ENCODE assay signal across 1 cellular context in the genomic region with DNA sequence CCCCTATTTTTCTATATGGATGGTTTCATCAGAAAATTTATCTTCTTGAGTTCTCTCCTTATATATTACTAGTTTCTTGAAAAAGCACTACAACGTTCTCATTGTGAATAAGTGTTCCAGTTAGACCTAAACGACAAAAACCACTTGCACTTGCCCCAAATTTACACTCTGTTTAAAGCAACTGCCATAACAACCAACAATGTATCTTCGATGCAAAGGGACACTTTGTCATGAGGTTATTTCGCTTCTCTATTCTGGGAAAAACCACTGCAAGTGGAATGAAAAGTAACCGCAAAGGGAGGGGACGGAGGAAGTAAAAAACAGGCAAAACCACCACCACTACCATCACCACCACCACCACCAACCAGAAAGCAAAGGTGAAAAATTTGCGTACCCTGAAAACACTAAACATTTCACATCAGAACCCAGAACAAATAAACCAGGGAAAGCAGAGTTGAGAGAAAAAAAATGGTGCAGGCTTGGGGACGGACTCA.
A peak's percentile ranks its signal among the peaks of the same experiment; 100 is the strongest.
TF ChIP-seq lines count a peak whose summit lies in the region.

No MANE protein-coding gene starts in this region.

TF ChIP-seq in K562, 482 proteins besides CTCF, POLR2A, EP300 and RAD21 (continued from another document and continues in another):
- TF ChIP-seq, protein P1, sequence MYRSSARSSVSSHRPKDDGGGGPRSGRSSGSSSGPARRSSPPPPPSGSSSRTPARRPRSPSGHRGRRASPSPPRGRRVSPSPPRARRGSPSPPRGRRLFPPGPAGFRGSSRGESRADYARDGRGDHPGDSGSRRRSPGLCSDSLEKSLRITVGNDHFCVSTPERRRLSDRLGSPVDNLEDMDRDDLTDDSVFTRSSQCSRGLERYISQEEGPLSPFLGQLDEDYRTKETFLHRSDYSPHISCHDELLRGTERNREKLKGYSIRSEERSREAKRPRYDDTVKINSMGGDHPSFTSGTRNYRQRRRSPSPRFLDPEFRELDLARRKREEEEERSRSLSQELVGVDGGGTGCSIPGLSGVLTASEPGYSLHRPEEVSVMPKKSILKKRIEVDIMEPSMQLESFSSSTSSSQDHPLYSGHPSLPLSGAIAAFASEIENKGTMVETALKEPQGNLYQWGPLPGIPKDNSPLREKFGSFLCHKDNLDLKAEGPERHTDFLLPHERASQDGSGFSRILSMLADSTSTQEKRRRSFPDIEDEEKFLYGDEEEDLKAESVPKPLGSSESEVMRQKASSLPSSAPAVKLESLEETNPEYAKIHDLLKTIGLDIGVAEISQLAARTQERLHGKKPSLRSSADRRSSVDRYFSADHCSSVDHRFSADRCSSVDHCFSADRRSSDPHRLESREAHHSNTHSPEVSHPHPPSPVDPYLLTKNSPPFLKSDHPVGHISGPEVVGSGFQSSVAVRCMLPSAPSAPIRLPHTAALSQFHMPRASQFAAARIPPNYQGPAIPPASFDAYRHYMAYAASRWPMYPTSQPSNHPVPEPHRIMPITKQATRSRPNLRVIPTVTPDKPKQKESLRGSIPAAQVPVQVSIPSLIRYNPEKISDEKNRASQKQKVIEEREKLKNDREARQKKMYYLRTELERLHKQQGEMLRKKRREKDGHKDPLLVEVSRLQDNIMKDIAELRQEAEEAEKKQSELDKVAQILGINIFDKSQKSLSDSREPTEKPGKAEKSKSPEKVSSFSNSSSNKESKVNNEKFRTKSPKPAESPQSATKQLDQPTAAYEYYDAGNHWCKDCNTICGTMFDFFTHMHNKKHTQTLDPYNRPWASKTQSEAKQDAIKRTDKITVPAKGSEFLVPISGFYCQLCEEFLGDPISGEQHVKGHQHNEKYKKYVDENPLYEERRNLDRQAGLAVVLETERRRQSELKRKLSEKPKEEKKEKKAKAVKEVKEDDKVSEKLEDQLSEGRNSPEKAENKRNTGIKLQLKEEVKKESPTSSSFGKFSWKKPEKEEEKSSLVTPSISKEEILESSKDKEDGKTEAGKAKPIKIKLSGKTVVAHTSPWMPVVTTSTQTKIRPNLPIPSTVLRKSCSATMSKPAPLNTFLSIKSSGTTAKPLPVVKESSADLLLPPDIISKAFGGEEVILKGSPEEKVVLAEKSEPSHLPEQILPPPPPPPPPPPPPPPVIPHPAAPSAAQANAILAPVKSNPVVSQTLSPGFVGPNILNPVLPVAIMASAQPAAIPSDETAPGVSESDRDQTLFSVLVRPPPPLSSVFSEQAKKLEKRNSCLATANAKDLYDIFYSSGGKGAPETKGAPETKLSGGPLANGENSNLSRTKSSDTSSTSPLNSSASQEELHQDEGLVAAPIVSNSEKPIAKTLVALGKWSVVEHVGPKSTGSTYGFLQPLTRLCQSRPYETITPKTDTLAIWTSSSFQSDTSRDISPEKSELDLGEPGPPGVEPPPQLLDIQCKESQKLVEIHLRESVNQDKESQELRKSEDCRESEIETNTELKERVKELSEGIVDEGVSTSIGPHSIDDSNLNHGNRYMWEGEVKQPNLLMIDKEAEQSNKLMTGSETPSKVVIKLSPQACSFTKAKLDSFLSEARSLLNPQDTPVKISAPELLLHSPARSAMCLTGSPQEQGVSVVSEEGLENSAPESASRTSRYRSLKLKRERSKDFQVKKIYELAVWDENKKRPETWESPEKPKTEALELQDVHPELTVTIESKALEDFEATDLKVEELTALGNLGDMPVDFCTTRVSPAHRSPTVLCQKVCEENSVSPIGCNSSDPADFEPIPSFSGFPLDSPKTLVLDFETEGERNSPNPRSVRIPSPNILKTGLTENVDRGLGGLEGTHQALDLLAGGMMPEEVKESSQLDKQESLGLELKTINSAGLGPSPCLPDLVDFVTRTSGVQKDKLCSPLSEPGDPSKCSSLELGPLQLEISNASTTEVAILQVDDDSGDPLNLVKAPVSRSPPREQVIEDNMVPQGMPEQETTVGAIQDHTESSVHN (IDR thresholded peaks at IDR 0.05; ENCODE audit: borderline replicate concordance in 1 of 2, low read depth in 1 of 2): peak in 1 of 2 experiments; percentile 54; a peak in 1 of 4 replicates
- TF ChIP-seq NRF1 (conservative IDR thresholded peaks at IDR 0.05 in 1 of 2, IDR thresholded peaks at IDR 0.05 in 1 of 2) (no peak), TEAD1 (CRISPR knock-in tag; IDR thresholded peaks at IDR 0.05) (peak in 1 of 2 experiments; percentile 15; a peak in 1 of 4 replicates), NCOA1 (IDR thresholded peaks at IDR 0.05; ENCODE audit: low read depth) (peak; percentile 75), MAZ (CRISPR knock-in tag; conservative IDR thresholded peaks at IDR 0.05 in 1 of 2, IDR thresholded peaks at IDR 0.05 in 1 of 2) (peak in 1 of 2 experiments; percentile 74; a peak in 1 of 4 replicates), HDAC2 (IDR thresholded peaks at IDR 0.05) (peak; percentile 86), SMARCA5 (IDR thresholded peaks at IDR 0.05) (peak; percentile 62; the same call in 1 of the 2 replicates), NFRKB (IDR thresholded peaks at IDR 0.05; ENCODE audit: low read depth) (peak; percentile 66), DPF2 (IDR thresholded peaks at IDR 0.05) (peak; percentile 78), RAD51 (IDR thresholded peaks at IDR 0.05; ENCODE audit: borderline replicate concordance, low read depth) (peak; percentile 62), HDAC3 (IDR thresholded peaks at IDR 0.05; ENCODE audit: borderline replicate concordance, partially characterized antibody) (no peak), ETV5 (CRISPR knock-in tag; IDR thresholded peaks at IDR 0.05; ENCODE audit: low read depth) (peak; percentile 60), SMARCA4 (IDR thresholded peaks at IDR 0.05) (peak; percentile 80), EP400 (IDR thresholded peaks at IDR 0.05) (peak; percentile 51; the same call in 1 of the 2 replicates), ZNF41 (CRISPR knock-in tag; conservative IDR thresholded peaks at IDR 0.05) (no peak), STAT5A (IDR thresholded peaks at IDR 0.05; ENCODE audit: borderline replicate concordance, low read length) (peak; percentile 88), MEF2D (tag; conservative IDR thresholded peaks at IDR 0.05; ENCODE audit: low read depth) (peak; percentile 71), RFX1 (IDR thresholded peaks at IDR 0.05) (peak; percentile 71), HDAC1 (IDR thresholded peaks at IDR 0.05) (peak; percentile 25 to 89; a peak in 2 of 4 replicates), NUFIP1 (IDR thresholded peaks at IDR 0.05; ENCODE audit: partially characterized antibody) (peak; percentile 14), NFIX (CRISPR knock-in tag; IDR thresholded peaks at IDR 0.05; ENCODE audit: low read depth) (no peak), EHMT2 (IDR thresholded peaks at IDR 0.05) (peak; percentile 78; the same call in 1 of the 2 replicates), TBL1XR1 (IDR thresholded peaks at IDR 0.05; ENCODE audit: low read length in 2 of 2) (peak in 1 of 2 experiments; percentile 22; a peak in 1 of 4 replicates)
- TF ChIP-seq, protein P2, sequence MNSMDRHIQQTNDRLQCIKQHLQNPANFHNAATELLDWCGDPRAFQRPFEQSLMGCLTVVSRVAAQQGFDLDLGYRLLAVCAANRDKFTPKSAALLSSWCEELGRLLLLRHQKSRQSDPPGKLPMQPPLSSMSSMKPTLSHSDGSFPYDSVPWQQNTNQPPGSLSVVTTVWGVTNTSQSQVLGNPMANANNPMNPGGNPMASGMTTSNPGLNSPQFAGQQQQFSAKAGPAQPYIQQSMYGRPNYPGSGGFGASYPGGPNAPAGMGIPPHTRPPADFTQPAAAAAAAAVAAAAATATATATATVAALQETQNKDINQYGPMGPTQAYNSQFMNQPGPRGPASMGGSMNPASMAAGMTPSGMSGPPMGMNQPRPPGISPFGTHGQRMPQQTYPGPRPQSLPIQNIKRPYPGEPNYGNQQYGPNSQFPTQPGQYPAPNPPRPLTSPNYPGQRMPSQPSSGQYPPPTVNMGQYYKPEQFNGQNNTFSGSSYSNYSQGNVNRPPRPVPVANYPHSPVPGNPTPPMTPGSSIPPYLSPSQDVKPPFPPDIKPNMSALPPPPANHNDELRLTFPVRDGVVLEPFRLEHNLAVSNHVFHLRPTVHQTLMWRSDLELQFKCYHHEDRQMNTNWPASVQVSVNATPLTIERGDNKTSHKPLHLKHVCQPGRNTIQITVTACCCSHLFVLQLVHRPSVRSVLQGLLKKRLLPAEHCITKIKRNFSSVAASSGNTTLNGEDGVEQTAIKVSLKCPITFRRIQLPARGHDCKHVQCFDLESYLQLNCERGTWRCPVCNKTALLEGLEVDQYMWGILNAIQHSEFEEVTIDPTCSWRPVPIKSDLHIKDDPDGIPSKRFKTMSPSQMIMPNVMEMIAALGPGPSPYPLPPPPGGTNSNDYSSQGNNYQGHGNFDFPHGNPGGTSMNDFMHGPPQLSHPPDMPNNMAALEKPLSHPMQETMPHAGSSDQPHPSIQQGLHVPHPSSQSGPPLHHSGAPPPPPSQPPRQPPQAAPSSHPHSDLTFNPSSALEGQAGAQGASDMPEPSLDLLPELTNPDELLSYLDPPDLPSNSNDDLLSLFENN (IDR thresholded peaks at IDR 0.05; ENCODE audit: low read depth in 2 of 2, low read length in 2 of 2): no peak
- TF ChIP-seq, protein P3, sequence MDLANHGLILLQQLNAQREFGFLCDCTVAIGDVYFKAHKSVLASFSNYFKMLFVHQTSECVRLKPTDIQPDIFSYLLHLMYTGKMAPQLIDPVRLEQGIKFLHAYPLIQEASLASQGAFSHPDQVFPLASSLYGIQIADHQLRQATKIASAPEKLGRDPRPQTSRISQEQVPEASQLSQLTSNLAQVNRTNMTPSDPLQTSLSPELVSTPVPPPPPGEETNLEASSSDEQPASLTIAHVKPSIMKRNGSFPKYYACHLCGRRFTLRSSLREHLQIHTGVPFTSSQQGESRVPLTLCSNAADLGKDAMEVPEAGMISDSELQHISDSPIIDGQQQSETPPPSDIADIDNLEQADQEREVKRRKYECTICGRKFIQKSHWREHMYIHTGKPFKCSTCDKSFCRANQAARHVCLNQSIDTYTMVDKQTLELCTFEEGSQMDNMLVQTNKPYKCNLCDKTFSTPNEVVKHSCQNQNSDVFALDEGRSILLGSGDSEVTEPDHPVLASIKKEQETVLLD (IDR thresholded peaks at IDR 0.05): peak; percentile 74; the same call in 1 of the 2 replicates
- TF ChIP-seq, protein P4, sequence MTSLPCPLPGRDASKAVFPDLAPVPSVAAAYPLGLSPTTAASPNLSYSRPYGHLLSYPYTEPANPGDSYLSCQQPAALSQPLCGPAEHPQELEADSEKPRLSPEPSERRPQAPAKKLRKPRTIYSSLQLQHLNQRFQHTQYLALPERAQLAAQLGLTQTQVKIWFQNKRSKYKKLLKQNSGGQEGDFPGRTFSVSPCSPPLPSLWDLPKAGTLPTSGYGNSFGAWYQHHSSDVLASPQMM (CRISPR knock-in tag; IDR thresholded peaks at IDR 0.05): no peak
- TF ChIP-seq, protein P5, sequence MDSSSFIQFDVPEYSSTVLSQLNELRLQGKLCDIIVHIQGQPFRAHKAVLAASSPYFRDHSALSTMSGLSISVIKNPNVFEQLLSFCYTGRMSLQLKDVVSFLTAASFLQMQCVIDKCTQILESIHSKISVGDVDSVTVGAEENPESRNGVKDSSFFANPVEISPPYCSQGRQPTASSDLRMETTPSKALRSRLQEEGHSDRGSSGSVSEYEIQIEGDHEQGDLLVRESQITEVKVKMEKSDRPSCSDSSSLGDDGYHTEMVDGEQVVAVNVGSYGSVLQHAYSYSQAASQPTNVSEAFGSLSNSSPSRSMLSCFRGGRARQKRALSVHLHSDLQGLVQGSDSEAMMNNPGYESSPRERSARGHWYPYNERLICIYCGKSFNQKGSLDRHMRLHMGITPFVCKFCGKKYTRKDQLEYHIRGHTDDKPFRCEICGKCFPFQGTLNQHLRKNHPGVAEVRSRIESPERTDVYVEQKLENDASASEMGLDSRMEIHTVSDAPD (CRISPR knock-in tag; IDR thresholded peaks at IDR 0.05): peak; percentile 99
- TF ChIP-seq, protein P6, sequence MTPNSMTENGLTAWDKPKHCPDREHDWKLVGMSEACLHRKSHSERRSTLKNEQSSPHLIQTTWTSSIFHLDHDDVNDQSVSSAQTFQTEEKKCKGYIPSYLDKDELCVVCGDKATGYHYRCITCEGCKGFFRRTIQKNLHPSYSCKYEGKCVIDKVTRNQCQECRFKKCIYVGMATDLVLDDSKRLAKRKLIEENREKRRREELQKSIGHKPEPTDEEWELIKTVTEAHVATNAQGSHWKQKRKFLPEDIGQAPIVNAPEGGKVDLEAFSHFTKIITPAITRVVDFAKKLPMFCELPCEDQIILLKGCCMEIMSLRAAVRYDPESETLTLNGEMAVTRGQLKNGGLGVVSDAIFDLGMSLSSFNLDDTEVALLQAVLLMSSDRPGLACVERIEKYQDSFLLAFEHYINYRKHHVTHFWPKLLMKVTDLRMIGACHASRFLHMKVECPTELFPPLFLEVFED (CRISPR knock-in tag; conservative IDR thresholded peaks at IDR 0.05): peak; percentile 19; the same call in 1 of the 2 replicates
- TF ChIP-seq, protein P7, sequence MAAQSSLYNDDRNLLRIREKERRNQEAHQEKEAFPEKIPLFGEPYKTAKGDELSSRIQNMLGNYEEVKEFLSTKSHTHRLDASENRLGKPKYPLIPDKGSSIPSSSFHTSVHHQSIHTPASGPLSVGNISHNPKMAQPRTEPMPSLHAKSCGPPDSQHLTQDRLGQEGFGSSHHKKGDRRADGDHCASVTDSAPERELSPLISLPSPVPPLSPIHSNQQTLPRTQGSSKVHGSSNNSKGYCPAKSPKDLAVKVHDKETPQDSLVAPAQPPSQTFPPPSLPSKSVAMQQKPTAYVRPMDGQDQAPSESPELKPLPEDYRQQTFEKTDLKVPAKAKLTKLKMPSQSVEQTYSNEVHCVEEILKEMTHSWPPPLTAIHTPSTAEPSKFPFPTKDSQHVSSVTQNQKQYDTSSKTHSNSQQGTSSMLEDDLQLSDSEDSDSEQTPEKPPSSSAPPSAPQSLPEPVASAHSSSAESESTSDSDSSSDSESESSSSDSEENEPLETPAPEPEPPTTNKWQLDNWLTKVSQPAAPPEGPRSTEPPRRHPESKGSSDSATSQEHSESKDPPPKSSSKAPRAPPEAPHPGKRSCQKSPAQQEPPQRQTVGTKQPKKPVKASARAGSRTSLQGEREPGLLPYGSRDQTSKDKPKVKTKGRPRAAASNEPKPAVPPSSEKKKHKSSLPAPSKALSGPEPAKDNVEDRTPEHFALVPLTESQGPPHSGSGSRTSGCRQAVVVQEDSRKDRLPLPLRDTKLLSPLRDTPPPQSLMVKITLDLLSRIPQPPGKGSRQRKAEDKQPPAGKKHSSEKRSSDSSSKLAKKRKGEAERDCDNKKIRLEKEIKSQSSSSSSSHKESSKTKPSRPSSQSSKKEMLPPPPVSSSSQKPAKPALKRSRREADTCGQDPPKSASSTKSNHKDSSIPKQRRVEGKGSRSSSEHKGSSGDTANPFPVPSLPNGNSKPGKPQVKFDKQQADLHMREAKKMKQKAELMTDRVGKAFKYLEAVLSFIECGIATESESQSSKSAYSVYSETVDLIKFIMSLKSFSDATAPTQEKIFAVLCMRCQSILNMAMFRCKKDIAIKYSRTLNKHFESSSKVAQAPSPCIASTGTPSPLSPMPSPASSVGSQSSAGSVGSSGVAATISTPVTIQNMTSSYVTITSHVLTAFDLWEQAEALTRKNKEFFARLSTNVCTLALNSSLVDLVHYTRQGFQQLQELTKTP (IDR thresholded peaks at IDR 0.05; ENCODE audit: low read depth in 1 of 2, partially characterized antibody in 2 of 2): peak; percentile 66 to 90
- TF ChIP-seq, protein P8, sequence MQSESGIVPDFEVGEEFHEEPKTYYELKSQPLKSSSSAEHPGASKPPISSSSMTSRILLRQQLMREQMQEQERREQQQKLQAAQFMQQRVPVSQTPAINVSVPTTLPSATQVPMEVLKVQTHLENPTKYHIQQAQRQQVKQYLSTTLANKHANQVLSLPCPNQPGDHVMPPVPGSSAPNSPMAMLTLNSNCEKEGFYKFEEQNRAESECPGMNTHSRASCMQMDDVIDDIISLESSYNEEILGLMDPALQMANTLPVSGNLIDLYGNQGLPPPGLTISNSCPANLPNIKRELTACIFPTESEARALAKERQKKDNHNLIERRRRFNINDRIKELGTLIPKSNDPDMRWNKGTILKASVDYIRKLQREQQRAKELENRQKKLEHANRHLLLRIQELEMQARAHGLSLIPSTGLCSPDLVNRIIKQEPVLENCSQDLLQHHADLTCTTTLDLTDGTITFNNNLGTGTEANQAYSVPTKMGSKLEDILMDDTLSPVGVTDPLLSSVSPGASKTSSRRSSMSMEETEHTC (IDR thresholded peaks at IDR 0.05): peak; percentile 75
- TF ChIP-seq, protein P9, sequence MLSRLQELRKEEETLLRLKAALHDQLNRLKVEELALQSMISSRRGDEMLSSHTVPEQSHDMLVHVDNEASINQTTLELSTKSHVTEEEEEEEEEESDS (CRISPR knock-in tag; IDR thresholded peaks at IDR 0.05): no peak
